Comparison of ENCODE assay signal across 8 cellular contexts in the genomic region with DNA sequence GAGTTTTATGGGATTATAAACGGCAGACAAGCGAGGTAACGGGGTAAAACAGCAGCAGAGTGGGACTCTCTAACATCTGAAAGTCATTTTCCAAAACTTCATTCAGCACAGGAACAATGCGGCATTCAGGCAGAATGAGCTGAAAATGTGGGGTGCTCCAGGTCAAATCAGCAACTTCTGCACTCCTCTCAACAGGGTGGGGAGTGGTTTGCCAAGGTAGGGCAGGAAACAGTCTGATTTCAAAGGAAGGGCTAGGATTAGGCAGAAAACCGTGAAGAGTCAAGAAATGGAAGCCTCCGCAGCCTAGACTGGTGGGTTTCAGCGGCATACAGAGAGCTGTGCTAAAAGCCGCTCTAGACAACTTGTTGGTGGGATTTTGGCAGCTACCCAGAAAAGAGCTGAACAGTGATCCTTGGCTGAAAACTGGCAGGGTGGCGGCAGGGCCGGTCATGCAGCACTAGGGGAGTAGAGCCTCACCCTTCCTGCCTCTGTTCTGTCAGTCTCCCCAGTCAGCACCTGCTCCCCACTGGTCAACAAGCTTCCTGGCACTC.
DNase-seq lines count a peak whose midpoint lies in the region; ATAC-seq and TF ChIP-seq lines count a peak whose summit lies in the region.

No MANE protein-coding gene starts in this region.

- peaks cover 34% of the 10 kb centered on the region for H3K4me1 ChIP-seq in mononuclear cell (ENCODE audit: insufficient read depth, low read length)

- no peak overlapping the region; the same call in 1 of the 2 replicates for H3K4me3 Mint-ChIP-seq in WTC11
- H3K4me3 Mint-ChIP-seq in type B pancreatic cell, result peak overlapping the region; percentile 85

- no peaks in the 10 kb centered on the region for H3K27me3 ChIP-seq in mononuclear cell (ENCODE audit: insufficient read depth, low read length)
- H3K27me3 ChIP-seq in H7 (ENCODE audit: control insufficient read depth, insufficient read depth, low read length), result no peaks in the 10 kb centered on the region

- H3K9me3 ChIP-seq in mononuclear cell (ENCODE audit: low read depth, low read length), result no peaks in the 10 kb centered on the region

- H3K27me3 Mint-ChIP-seq in WTC11 (ENCODE audit: low read depth) (no peaks in the 10 kb centered on the region), type B pancreatic cell (peaks cover 3% of the 10 kb centered on the region)

- H3K27ac Mint-ChIP-seq in WTC11 (peak overlapping the region; percentile 48), type B pancreatic cell (peak overlapping the region; percentile 69)

- POLR2A ChIA-PET in WTC11 (lab: Charles Lee), result interaction anchor here (0.6 kb wide), 1 partner anchor 420 kb away, joined by 5 read pairs; no protein-coding TSS in a partner anchor

- peaks cover 46% of the 10 kb centered on the region for H3K4me1 Mint-ChIP-seq in WTC11
- peaks cover 41% of the 10 kb centered on the region for H3K4me1 Mint-ChIP-seq in type B pancreatic cell (ENCODE audit: unreplicated experiment)

- no peaks in the 10 kb centered on the region for H3K36me3 ChIP-seq in H7 (replicated peaks; ENCODE audit: control insufficient read depth, insufficient read depth, low read length)

- H3K36me3 Mint-ChIP-seq in WTC11, result no peaks in the 10 kb centered on the region
- H3K36me3 Mint-ChIP-seq in type B pancreatic cell, result no peaks in the 10 kb centered on the region

- TF ChIP-seq CTCF in WTC11 (IDR thresholded peaks at IDR 0.05) (no peak), coronary artery (IDR thresholded peaks at IDR 0.05) (no peak), type B pancreatic cell (conservative IDR thresholded peaks at IDR 0.05) (no peak)

- CTCF ChIA-PET in WTC11 (lab: Charles Lee), result interaction anchor here (0.8 to 3.3 kb wide), 13 partner anchors 13 to 970 kb away, joined by 3 to 31 read pairs (median 6); a partner anchor contains a TSS

- peak overlapping the region; percentile 21 to 24 for H3K27ac ChIP-seq in coronary artery

- peak; percentile 12 for ATAC-seq in WTC11

- peak in 4 of 6 experiments; percentile 21 to 58 (median 22) for DNase-seq in stimulated activated naive CD4-positive, alpha-beta T cell (lab: John Stamatoyannopoulos, UW)
- no peak for DNase-seq in stimulated activated naive CD4-positive, alpha-beta T cell treated with Interleukin-2 at 50 U/mL for 16 hours (lab: John Stamatoyannopoulos, UW)
- DNase-seq in WTC11 (ENCODE audit: low spot score), result peak; percentile 16
- DNase-seq in coronary artery (ENCODE audit: low spot score), result no peak
- DNase-seq in type B pancreatic cell (ENCODE audit: extremely low spot score, unreplicated experiment), result no peak
- no peak for DNase-seq in NCI-H1930 (lab: John Stamatoyannopoulos, UW)
- DNase-seq in H7, result no peak

- H3K4me3 ChIP-seq in coronary artery (peak overlapping the region; percentile 55), mononuclear cell (ENCODE audit: low read length) (peak overlapping the region; percentile 7), H7 (ENCODE audit: insufficient read depth, low read depth, low read length) (no peak overlapping the region)

- H3K9me3 Mint-ChIP-seq in WTC11 (no peaks in the 10 kb centered on the region), type B pancreatic cell (no peaks in the 10 kb centered on the region)

TF ChIP-seq in WTC11, 78 proteins besides CTCF, POLR2A, EP300 and RAD21:
- TF ChIP-seq, protein P1, sequence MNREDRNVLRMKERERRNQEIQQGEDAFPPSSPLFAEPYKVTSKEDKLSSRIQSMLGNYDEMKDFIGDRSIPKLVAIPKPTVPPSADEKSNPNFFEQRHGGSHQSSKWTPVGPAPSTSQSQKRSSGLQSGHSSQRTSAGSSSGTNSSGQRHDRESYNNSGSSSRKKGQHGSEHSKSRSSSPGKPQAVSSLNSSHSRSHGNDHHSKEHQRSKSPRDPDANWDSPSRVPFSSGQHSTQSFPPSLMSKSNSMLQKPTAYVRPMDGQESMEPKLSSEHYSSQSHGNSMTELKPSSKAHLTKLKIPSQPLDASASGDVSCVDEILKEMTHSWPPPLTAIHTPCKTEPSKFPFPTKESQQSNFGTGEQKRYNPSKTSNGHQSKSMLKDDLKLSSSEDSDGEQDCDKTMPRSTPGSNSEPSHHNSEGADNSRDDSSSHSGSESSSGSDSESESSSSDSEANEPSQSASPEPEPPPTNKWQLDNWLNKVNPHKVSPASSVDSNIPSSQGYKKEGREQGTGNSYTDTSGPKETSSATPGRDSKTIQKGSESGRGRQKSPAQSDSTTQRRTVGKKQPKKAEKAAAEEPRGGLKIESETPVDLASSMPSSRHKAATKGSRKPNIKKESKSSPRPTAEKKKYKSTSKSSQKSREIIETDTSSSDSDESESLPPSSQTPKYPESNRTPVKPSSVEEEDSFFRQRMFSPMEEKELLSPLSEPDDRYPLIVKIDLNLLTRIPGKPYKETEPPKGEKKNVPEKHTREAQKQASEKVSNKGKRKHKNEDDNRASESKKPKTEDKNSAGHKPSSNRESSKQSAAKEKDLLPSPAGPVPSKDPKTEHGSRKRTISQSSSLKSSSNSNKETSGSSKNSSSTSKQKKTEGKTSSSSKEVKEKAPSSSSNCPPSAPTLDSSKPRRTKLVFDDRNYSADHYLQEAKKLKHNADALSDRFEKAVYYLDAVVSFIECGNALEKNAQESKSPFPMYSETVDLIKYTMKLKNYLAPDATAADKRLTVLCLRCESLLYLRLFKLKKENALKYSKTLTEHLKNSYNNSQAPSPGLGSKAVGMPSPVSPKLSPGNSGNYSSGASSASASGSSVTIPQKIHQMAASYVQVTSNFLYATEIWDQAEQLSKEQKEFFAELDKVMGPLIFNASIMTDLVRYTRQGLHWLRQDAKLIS (CRISPR knock-in tag; IDR thresholded peaks at IDR 0.05; ENCODE audit: borderline replicate concordance), result no peak
- TF ChIP-seq ZNF317 (CRISPR knock-in tag; IDR thresholded peaks at IDR 0.05; ENCODE audit: borderline replicate concordance, low read depth) (no peak), OVOL2 (CRISPR knock-in tag; IDR thresholded peaks at IDR 0.05; ENCODE audit: borderline replicate concordance) (no peak), MYBL2 (CRISPR knock-in tag; IDR thresholded peaks at IDR 0.05) (no peak), HMGA2 (CRISPR knock-in tag; IDR thresholded peaks at IDR 0.05) (no peak), ZNF423 (CRISPR knock-in tag; IDR thresholded peaks at IDR 0.05) (no peak), GTF2I (CRISPR knock-in tag; conservative IDR thresholded peaks at IDR 0.05) (no peak), PRRX2 (CRISPR knock-in tag; IDR thresholded peaks at IDR 0.05) (no peak), ZNF121 (CRISPR knock-in tag; IDR thresholded peaks at IDR 0.05) (no peak), NFATC4 (CRISPR knock-in tag; IDR thresholded peaks at IDR 0.05) (no peak)
- TF ChIP-seq, protein P2, sequence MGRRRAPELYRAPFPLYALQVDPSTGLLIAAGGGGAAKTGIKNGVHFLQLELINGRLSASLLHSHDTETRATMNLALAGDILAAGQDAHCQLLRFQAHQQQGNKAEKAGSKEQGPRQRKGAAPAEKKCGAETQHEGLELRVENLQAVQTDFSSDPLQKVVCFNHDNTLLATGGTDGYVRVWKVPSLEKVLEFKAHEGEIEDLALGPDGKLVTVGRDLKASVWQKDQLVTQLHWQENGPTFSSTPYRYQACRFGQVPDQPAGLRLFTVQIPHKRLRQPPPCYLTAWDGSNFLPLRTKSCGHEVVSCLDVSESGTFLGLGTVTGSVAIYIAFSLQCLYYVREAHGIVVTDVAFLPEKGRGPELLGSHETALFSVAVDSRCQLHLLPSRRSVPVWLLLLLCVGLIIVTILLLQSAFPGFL (CRISPR knock-in tag; IDR thresholded peaks at IDR 0.05; ENCODE audit: borderline replicate concordance), result no peak
- TF ChIP-seq, protein P3, sequence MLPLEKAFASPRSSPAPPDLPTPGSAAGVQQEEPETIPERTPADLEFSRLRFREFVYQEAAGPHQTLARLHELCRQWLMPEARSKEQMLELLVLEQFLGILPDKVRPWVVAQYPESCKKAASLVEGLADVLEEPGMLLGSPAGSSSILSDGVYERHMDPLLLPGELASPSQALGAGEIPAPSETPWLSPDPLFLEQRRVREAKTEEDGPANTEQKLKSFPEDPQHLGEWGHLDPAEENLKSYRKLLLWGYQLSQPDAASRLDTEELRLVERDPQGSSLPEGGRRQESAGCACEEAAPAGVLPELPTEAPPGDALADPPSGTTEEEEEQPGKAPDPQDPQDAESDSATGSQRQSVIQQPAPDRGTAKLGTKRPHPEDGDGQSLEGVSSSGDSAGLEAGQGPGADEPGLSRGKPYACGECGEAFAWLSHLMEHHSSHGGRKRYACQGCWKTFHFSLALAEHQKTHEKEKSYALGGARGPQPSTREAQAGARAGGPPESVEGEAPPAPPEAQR (CRISPR knock-in tag; IDR thresholded peaks at IDR 0.05), result no peak
- TF ChIP-seq, protein P4, sequence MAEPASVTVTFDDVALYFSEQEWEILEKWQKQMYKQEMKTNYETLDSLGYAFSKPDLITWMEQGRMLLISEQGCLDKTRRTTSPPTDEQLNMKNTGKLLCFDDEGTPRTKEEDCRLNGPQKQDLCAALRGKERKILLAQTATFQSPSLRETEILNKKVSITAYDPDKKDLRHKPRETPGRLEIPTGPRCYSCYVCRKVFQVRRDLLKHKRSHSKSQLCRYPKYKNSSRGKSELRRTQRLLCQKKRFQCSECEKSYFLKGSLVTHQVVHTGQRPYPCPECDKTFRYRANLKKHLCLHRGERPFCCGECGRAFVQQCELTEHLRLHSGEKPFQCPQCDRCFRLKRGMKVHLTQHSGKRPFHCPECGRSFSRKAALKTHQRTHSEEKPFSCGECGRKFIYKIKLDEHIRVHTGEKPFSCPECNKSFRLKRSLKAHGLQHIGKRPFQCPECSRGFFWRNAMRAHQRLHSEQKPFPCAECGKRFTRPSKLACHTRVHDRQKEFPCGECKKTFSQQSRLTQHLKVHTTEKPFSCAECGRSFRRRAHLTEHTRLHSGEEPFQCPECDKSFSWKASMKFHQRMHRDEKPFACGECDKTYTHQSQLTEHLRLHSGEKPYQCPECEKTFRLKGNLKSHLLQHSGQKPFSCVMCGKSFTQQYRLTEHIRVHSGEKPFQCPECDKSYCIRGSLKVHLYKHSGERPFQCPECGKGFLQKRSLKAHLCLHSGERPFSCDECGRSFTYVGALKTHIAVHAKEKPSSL (CRISPR knock-in tag; conservative IDR thresholded peaks at IDR 0.05), result no peak
TF ChIP-seq in WTC11: peak in this region for 0.

Comparison
In these comparisons a context has a peak if more than half of its experiments do, and no peak if none do; other contexts are left out.
1. DNase-seq: peak in stimulated activated naive CD4-positive, alpha-beta T cell (4 of 6) and WTC11 (single experiment); none in stimulated activated naive CD4-positive, alpha-beta T cell treated with Interleukin-2 at 50 U/mL for 16 hours (single experiment), coronary artery (single experiment), type B pancreatic cell (single experiment), NCI-H1930 (0 of 2) and H7 (single experiment).